8 cellular contexts compared by ENCODE assay signal in genomic region chr19:38049105-38049649, GRCh38.
A peak's percentile ranks its signal among the peaks of the same experiment; 100 is the strongest.
DNase-seq lines count a peak whose midpoint lies in the region; ATAC-seq and TF ChIP-seq lines count a peak whose summit lies in the region.

No MANE protein-coding gene starts in this region.

- H3K9me3 ChIP-seq in MM.1S (replicated peaks; ENCODE audit: insufficient read depth, low read length) (no peaks in the 10 kb centered on the region), vagina (no peaks in the 10 kb centered on the region)

- 0 out of 2 replicates have a peak, but pooled peaks cover 3% of the 10 kb centered on the region for H3K79me2 ChIP-seq in MM.1S (ENCODE audit: low read length)

- peak overlapping the region; percentile 65 for H3K4me3 Mint-ChIP-seq in natural killer cell

- H3K36me3 Mint-ChIP-seq in natural killer cell: no peaks in the 10 kb centered on the region

- no peaks in the 10 kb centered on the region for H3K27me3 Mint-ChIP-seq in natural killer cell (ENCODE audit: low read depth in 2 of 2)

- no peaks in the 10 kb centered on the region for H3K9me3 Mint-ChIP-seq in natural killer cell

- H3K27ac ChIP-seq in MM.1S (ENCODE audit: low read length) (peak overlapping the region; percentile 94), vagina (no peak overlapping the region), caudate nucleus (ENCODE audit: low read depth, low read length) (no peak overlapping the region)

- peak overlapping the region; percentile 40 for H3K4me3 ChIP-seq in MM.1S (ENCODE audit: low read length)
- no peak overlapping the region for H3K4me3 ChIP-seq in vagina

- H3K36me3 ChIP-seq in MM.1S (replicated peaks; ENCODE audit: insufficient read depth, low read length) (no peaks in the 10 kb centered on the region), vagina (no peaks in the 10 kb centered on the region)

- H4K20me1 ChIP-seq in MM.1S (ENCODE audit: insufficient read depth, low read length): no peaks in the 10 kb centered on the region

- H3K4me2 ChIP-seq in MM.1S (ENCODE audit: low read depth, low read length): peak overlapping the region; percentile 83

- peak overlapping the region; percentile 63 for H3K9ac ChIP-seq in MM.1S (ENCODE audit: low read length)

- peak overlapping the region; percentile 78 to 90 for H3K27ac Mint-ChIP-seq in natural killer cell

- peak; percentile 54 for ATAC-seq in GM21529 (IDR thresholded peaks at IDR 0.05; ENCODE audit: unreplicated experiment)
- peak; percentile 91 to 92 (median 92) for ATAC-seq in natural killer cell
- ATAC-seq in left lobe of liver: no peak

- TF ChIP-seq POLR2A in vagina (IDR thresholded peaks at IDR 0.05): no peak

- peak overlapping the region; percentile 8 for H2AFZ ChIP-seq in MM.1S (ENCODE audit: low read length)

- H3K27me3 ChIP-seq in MM.1S (replicated peaks; ENCODE audit: insufficient read depth, low read length) (no peaks in the 10 kb centered on the region), vagina (no peaks in the 10 kb centered on the region)

- H3K9me2 ChIP-seq in MM.1S (replicated peaks; ENCODE audit: insufficient read depth, low read length): no peaks in the 10 kb centered on the region

- TF ChIP-seq CTCF in MM.1S (IDR thresholded peaks at IDR 0.05; ENCODE audit: low read length) (no peak), natural killer cell (IDR thresholded peaks at IDR 0.05) (no peak), vagina (IDR thresholded peaks at IDR 0.05) (no peak)

- DNase-seq in GF-D8 (lab: John Stamatoyannopoulos, UW) (peak; percentile 89), MM.1S (peak; percentile 88), activated T-cell treated with anti-CD3 and anti-CD28 coated beads for 4 hours (peak; percentile 42), natural killer cell (peak; percentile 30), left lobe of liver (ENCODE audit: low spot score) (no peak), vagina (ENCODE audit: extremely low spot score in 2 of 2) (no peak), caudate nucleus (lab: John Stamatoyannopoulos, UW) (no peak)

- peaks cover 30 to 41% of the 10 kb centered on the region in 2 donors for H3K4me1 Mint-ChIP-seq in natural killer cell

- intact Hi-C loops in natural killer cell (cut with micrococcal nuclease): loop anchor here (2.0 kb wide), 1 partner anchor 142 kb away; the partner anchor contains the start of genes SIPA1L3 and WDR87
- intact Hi-C loops in vagina (cut with DNase I): no loop called here

- H3K4me1 ChIP-seq in MM.1S (ENCODE audit: low read length) (peaks cover 29% of the 10 kb centered on the region), vagina (no peaks in the 10 kb centered on the region)

- H3F3A ChIP-seq in MM.1S (ENCODE audit: insufficient read depth, low read length): peaks cover 39% of the 10 kb centered on the region

Comparison
In these comparisons a context has a peak if more than half of its experiments do, and no peak if none do; other contexts are left out.
1. DNase-seq: peak in GF-D8 (single experiment), MM.1S (single experiment), activated T-cell treated with anti-CD3 and anti-CD28 coated beads for 4 hours (single experiment) and natural killer cell (single experiment); none in left lobe of liver (single experiment), vagina (0 of 2) and caudate nucleus (0 of 61).